8 cellular contexts compared by ENCODE assay signal in genomic region chr12:8698132-8698829, GRCh38. TPM values are rescaled to one million over a fixed set of nuclear protein-coding genes. Genes with fewer than 3 reads are reported as not detected.
A peak's percentile ranks its signal among the peaks of the same experiment; 100 is the strongest.
DNase-seq lines count a peak whose midpoint lies in the region; TF ChIP-seq lines count a peak whose summit lies in the region.

No MANE protein-coding gene starts in this region.

- intact Hi-C loops in stomach (cut with DNase I; ENCODE audit: low total_unique reads): no loop called here

- 0 to 2% (median 1%) methylated on average over 23 to 83 of the region's 85 CpGs for WGBS in stomach, 5 donors

- DNase-seq in Daoy (ENCODE audit: low read depth) (peak; percentile 57), H7 (peak; percentile 91), NCI-H146 treated with DMSO at 0.1 percent for 48 hours (lab: John Stamatoyannopoulos, UW; ENCODE audit: unreplicated experiment) (peak; percentile 28), activated T-cell treated with anti-CD3 and anti-CD28 coated beads for 24 hours (ENCODE audit: low read depth) (peak; percentile 15), erythroblast (lab: John Stamatoyannopoulos, UW) (peak; percentile 65 to 67), myocyte (ENCODE audit: low read depth) (peak; percentile 62), stomach (peak; percentile 62), middle frontal gyrus (ENCODE audit: extremely low spot score, low spot score) (no peak)

- TF ChIP-seq POLR2A in erythroblast (IDR thresholded peaks at IDR 0.05; ENCODE audit: low read length): no peak
- no peak for TF ChIP-seq POLR2A in stomach (IDR thresholded peaks at IDR 0.05)

- TF ChIP-seq CTCF in stomach (IDR thresholded peaks at IDR 0.05): no peak

- peak overlapping the region; percentile 88 to 97 (median 92) for H3K27ac ChIP-seq in stomach

- H3K9me3 ChIP-seq in stomach: no peaks in the 10 kb centered on the region

- H3K4me3 ChIP-seq in H7 (ENCODE audit: insufficient read depth, low read depth, low read length) (peak overlapping the region; percentile 97), stomach (peak overlapping the region; percentile 90 to 98 (median 94))

- H3K27me3 ChIP-seq in H7 (ENCODE audit: control insufficient read depth, insufficient read depth, low read length) (no peaks in the 10 kb centered on the region), stomach (no peaks in the 10 kb centered on the region)

- H3K36me3 ChIP-seq in H7 (replicated peaks; ENCODE audit: control insufficient read depth, insufficient read depth, low read length) (no peaks in the 10 kb centered on the region; the same call in 1 of the 2 replicates), stomach (no peaks in the 10 kb centered on the region)

- TF ChIP-seq EP300 in stomach (IDR thresholded peaks at IDR 0.05): no peak

- H3K4me1 ChIP-seq in stomach: peaks cover 0 to 55% (median 25%) of the 10 kb centered on the region in 4 donors

RNA-seq across cellular contexts. Expression of gene RIMKLB, which starts 0.5 kb away (rescaled TPM):
- total RNA-seq in Daoy (2014; rRNA removed; shearing (Covaris generic)): 21.3 and 22.3 TPM in 2 replicates
- 42.4 and 80.3 TPM in 2 replicates for total RNA-seq in H7 (2014; rRNA removed; shearing (Covaris generic))
- total RNA-seq in myocyte (38.3 and 39.1 TPM in 2 replicates), stomach (10 to 100 TPM in 4 of 5 donors, 1 to 10 TPM in 1; 3.2 to 78.0 (median 25.5) TPM)
- polyA plus RNA-seq in myocyte (2012): 20.3 TPM
- polyA plus RNA-seq in stomach: 10 to 100 TPM; 18.2 to 40.0 (median 22.8) TPM

RNA-seq across cellular contexts. Expression of gene MFAP5, which starts 35.7 kb away (rescaled TPM):
- total RNA-seq in Daoy (2014; rRNA removed; shearing (Covaris generic)): 1.1 and 3.9 TPM in 2 replicates
- total RNA-seq in H7 (2014; rRNA removed; shearing (Covaris generic)): 0.42 TPM in 1 of 2 replicates, not detected in the other
- 130 and 136 TPM in 2 replicates for total RNA-seq in myocyte
- 472 TPM for polyA plus RNA-seq in myocyte (2012)
- 100 to 1,000 TPM in 2 of 5 donors, 10 to 100 TPM in 3; 11.6 to 282 (median 88.7) TPM for total RNA-seq in stomach
- polyA plus RNA-seq in stomach: 10 to 100 TPM; 10.6 to 20.6 (median 16.8) TPM
